ENCODE assay signal across 12 cellular contexts in the genomic region with DNA sequence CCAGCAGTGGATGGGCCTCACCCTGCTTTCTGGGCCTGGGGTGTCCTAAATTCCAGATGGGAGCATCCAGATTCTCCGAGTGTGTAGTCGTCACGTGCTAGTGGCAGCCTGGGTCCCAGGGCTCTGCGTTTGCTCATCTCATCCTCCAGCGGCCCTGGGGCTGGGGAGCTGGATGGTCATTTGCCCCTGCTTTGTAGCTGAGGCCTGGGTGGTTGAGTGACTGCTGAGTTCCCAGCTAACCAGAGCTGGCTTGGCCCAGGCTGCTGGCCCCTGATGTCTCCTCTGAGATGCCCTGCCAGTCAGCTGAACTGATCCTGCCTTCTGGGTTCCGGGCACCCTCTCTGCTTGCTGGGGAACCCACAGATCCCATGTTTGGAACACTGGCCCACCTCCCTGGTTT. TPM values are rescaled to one million over a fixed set of nuclear protein-coding genes. Genes with fewer than 3 reads are reported as not detected.
A peak's percentile ranks its signal among the peaks of the same experiment; 100 is the strongest.
DNase-seq lines count a peak whose midpoint lies in the region; ATAC-seq and TF ChIP-seq lines count a peak whose summit lies in the region.
"Had no signal": no experiment of that assay in that cellular context is flagged by ENCODE, and none has a peak within 500 bp of the region (broad histone marks: within the 10 kb centered on the region; RNA-seq: fewer than 3 reads in every experiment).

No MANE protein-coding gene starts in this region.

- H3K4me3 ChIP-seq in ACC112 (ENCODE audit: low read depth, low read length) (peak overlapping the region; percentile 31), esophagus squamous epithelium (peak overlapping the region in 1 of 4 donors; percentile 19), smooth muscle cell (no peak overlapping the region), Caco-2 (ENCODE audit: low read depth, low read length) (no peak overlapping the region)
- H3K4me3 ChIP-seq: prostate gland had no signal

- intact Hi-C loops in esophagus squamous epithelium (cut with DNase I) (no loop called here), Caco-2 (cut with micrococcal nuclease; ENCODE audit: unreplicated experiment) (no loop called here)

- TF ChIP-seq CTCF in esophagus squamous epithelium (IDR thresholded peaks at IDR 0.05): no peak
- no peak for TF ChIP-seq CTCF in smooth muscle cell (IDR thresholded peaks at IDR 0.05; ENCODE audit: borderline replicate concordance, insufficient read depth, poor library complexity, severe bottlenecking)
- TF ChIP-seq CTCF in WTC11 (IDR thresholded peaks at IDR 0.05): no peak
- no peak for TF ChIP-seq CTCF in Caco-2 (IDR thresholded peaks at IDR 0.05; ENCODE audit: insufficient read depth in 1 of 2, low read depth in 1 of 2, low read length in 1 of 2, severe bottlenecking in 1 of 2, unreplicated experiment in 1 of 2)

- H3K27ac Mint-ChIP-seq in WTC11 (no peak overlapping the region; the same call in 1 of the 2 replicates), Caco-2 (ENCODE audit: unreplicated experiment) (no peak overlapping the region)

- BruUV-seq in Caco-2 (replicated peaks; lab: Mats Ljungman, UMichigan): no TSS peak

- H3K4me3 Mint-ChIP-seq in WTC11 (no peak overlapping the region), Caco-2 (ENCODE audit: unreplicated experiment) (no peak overlapping the region)
- H3K4me3 Mint-ChIP-seq: naive thymus-derived CD4-positive, alpha-beta T cell had no signal

- no peaks in the 10 kb centered on the region for H3K79me2 ChIP-seq in ACC112 (ENCODE audit: control insufficient read depth, insufficient read depth, low read length, unreplicated experiment)
- peaks cover 14% of the 10 kb centered on the region for H3K79me2 ChIP-seq in smooth muscle cell (ENCODE audit: low read depth)

- peak overlapping the region; percentile 59 for H2AFZ ChIP-seq in ACC112 (ENCODE audit: low read length, unreplicated experiment)
- H2AFZ ChIP-seq in smooth muscle cell (ENCODE audit: low read depth): no peak overlapping the region

- H3K4me1 Mint-ChIP-seq in WTC11 (peaks cover 13% of the 10 kb centered on the region), Caco-2 (ENCODE audit: low read depth, unreplicated experiment) (peaks cover 10% of the 10 kb centered on the region)

- H3K27ac ChIP-seq in ACC112 (ENCODE audit: low read depth, low read length) (peak overlapping the region; percentile 86), esophagus squamous epithelium (peak overlapping the region; percentile 60 to 93 (median 81)), smooth muscle cell (ENCODE audit: low read depth) (peak overlapping the region; percentile 98)

- no peak for TF ChIP-seq POLR2A in esophagus squamous epithelium (IDR thresholded peaks at IDR 0.05)

- no peaks in the 10 kb centered on the region for H4K20me1 ChIP-seq in smooth muscle cell (ENCODE audit: low read depth)

- H3K36me3 ChIP-seq in ACC112 (ENCODE audit: insufficient read depth, low read length): no peaks in the 10 kb centered on the region
- peaks cover 0 to 19% (median 0%) of the 10 kb centered on the region in 3 donors for H3K36me3 ChIP-seq in esophagus squamous epithelium
- no peaks in the 10 kb centered on the region for H3K36me3 ChIP-seq in smooth muscle cell (ENCODE audit: low read depth)
- no peaks in the 10 kb centered on the region for H3K36me3 ChIP-seq in Caco-2 (ENCODE audit: control insufficient read depth, insufficient read depth, low read length)
- H3K36me3 ChIP-seq: prostate gland had no signal

- ATAC-seq in SK-N-SH treated with all-trans-retinoic acid at 6 μM for 48 hours (peak; percentile 6; the same call in 1 of the 3 replicates), WTC11 (no peak)
- ATAC-seq: HepG2; naive thymus-derived CD4-positive, alpha-beta T cell had no signal

- 60% methylated on average over 2 of the region's 6 CpGs; no CpG with 5 or more reads in 1 of the 2 donors for WGBS in esophagus squamous epithelium, 2 donors
- WGBS in smooth muscle cell (ENCODE audit: low lambda C conversion rate): 52% methylated on average over 6 of the region's 6 CpGs

- no peaks in the 10 kb centered on the region for H3K27me3 ChIP-seq in ACC112 (ENCODE audit: insufficient read depth, low read length)
- no peaks in the 10 kb centered on the region for H3K27me3 ChIP-seq in esophagus squamous epithelium
- no peaks in the 10 kb centered on the region for H3K27me3 ChIP-seq in smooth muscle cell (ENCODE audit: low read depth)
- H3K27me3 ChIP-seq in Caco-2 (replicated peaks; ENCODE audit: control insufficient read depth, insufficient read depth, low read length): no peaks in the 10 kb centered on the region

- peaks cover 23% of the 10 kb centered on the region for H3F3A ChIP-seq in smooth muscle cell (ENCODE audit: low read depth)

- peaks cover 41% of the 10 kb centered on the region for H3K4me1 ChIP-seq in ACC112 (ENCODE audit: control insufficient read depth, insufficient read depth, low read length, unreplicated experiment)
- H3K4me1 ChIP-seq in esophagus squamous epithelium: peaks cover 6 to 77% (median 31%) of the 10 kb centered on the region in 3 donors
- peaks cover 35% of the 10 kb centered on the region for H3K4me1 ChIP-seq in smooth muscle cell (ENCODE audit: low read depth)
- peaks cover 10% of the 10 kb centered on the region for H3K4me1 ChIP-seq in Caco-2
- H3K4me1 ChIP-seq: prostate gland had no signal

- CTCF ChIA-PET in WTC11 (lab: Charles Lee): interaction anchor here (0.8 to 0.9 kb wide), 2 partner anchors 67 to 111 kb away, joined by 3 read pairs; no protein-coding TSS in a partner anchor
- CTCF ChIA-PET in Caco-2 (lab: Charles Lee): no interaction called here

- peak overlapping the region; percentile 71 for H3K4me2 ChIP-seq in smooth muscle cell

- H3K36me3 Mint-ChIP-seq in WTC11 (no peaks in the 10 kb centered on the region), Caco-2 (ENCODE audit: insufficient read depth, unreplicated experiment) (peaks cover 6% of the 10 kb centered on the region)

- H3K27me3 Mint-ChIP-seq in WTC11 (ENCODE audit: low read depth): no peaks in the 10 kb centered on the region
- H3K27me3 Mint-ChIP-seq in Caco-2 (ENCODE audit: insufficient read depth, unreplicated experiment): no peaks in the 10 kb centered on the region
- H3K27me3 Mint-ChIP-seq: naive thymus-derived CD4-positive, alpha-beta T cell had no signal

- H3K9ac ChIP-seq in smooth muscle cell (ENCODE audit: low read depth): peak overlapping the region; percentile 79

- no peak for DNase-seq in esophagus squamous epithelium (lab: John Stamatoyannopoulos, UW)
- DNase-seq in smooth muscle cell (lab: John Stamatoyannopoulos, UW; ENCODE audit: unreplicated experiment): no peak
- DNase-seq in HT-29 (ENCODE audit: low spot score): no peak
- no peak for DNase-seq in HPDE6-E6E7 (ENCODE audit: extremely low spot score)
- DNase-seq in WTC11 (ENCODE audit: low spot score): no peak
- no peak for DNase-seq in Caco-2
- DNase-seq: effector CD8-positive, alpha-beta T cell; naive thymus-derived CD4-positive, alpha-beta T cell had no signal

- H3K9me3 Mint-ChIP-seq in WTC11 (peaks cover 3% of the 10 kb centered on the region; the same call in 1 of the 2 replicates), Caco-2 (ENCODE audit: unreplicated experiment) (no peaks in the 10 kb centered on the region)
- H3K9me3 Mint-ChIP-seq: naive thymus-derived CD4-positive, alpha-beta T cell had no signal

- POLR2A ChIA-PET in WTC11 (lab: Charles Lee) (no interaction called here), Caco-2 (lab: Charles Lee) (no interaction called here)

- no peaks in the 10 kb centered on the region for H3K9me3 ChIP-seq in esophagus squamous epithelium
- H3K9me3 ChIP-seq in smooth muscle cell (replicated peaks; ENCODE audit: low read depth): no peaks in the 10 kb centered on the region
- H3K9me3 ChIP-seq in Caco-2: no peaks in the 10 kb centered on the region
- H3K9me3 ChIP-seq: prostate gland had no signal

TF ChIP-seq in SK-N-SH treated with all-trans-retinoic acid at 6 μM for 48 hours, 23 proteins besides CTCF, POLR2A, EP300 and RAD21 (continues in another document):
- TF ChIP-seq ARNTL (CRISPR knock-in tag; IDR thresholded peaks at IDR 0.05; ENCODE audit: borderline replicate concordance, low read depth) (no peak), PPARA (CRISPR knock-in tag; IDR thresholded peaks at IDR 0.05; ENCODE audit: borderline replicate concordance) (no peak), BACH2 (CRISPR knock-in tag; IDR thresholded peaks at IDR 0.05; ENCODE audit: borderline replicate concordance) (no peak), ZFP3 (CRISPR knock-in tag; IDR thresholded peaks at IDR 0.05) (no peak), TOX (CRISPR knock-in tag; IDR thresholded peaks at IDR 0.05; ENCODE audit: borderline replicate concordance) (no peak), SNAI2 (CRISPR knock-in tag; IDR thresholded peaks at IDR 0.05) (no peak)

TF ChIP-seq in WTC11, 78 proteins besides CTCF, POLR2A, EP300 and RAD21:
- TF ChIP-seq TEAD1 (CRISPR knock-in tag; IDR thresholded peaks at IDR 0.05) (no peak), HMGA2 (CRISPR knock-in tag; IDR thresholded peaks at IDR 0.05) (no peak)

RNA-seq across cellular contexts. Expression of a gene that starts 22.5 kb away (rescaled TPM):
- total RNA-seq in esophagus squamous epithelium: 1 to 10 TPM; 1.8 to 3.6 (median 2.1) TPM
- total RNA-seq in smooth muscle cell: 1.0 and 1.6 TPM in 2 replicates
- polyA plus RNA-seq in smooth muscle cell: 3.1 and 3.5 TPM in 2 replicates
- 4.1 and 4.7 TPM in 2 replicates for total RNA-seq in HT-29 (2014; rRNA removed; shearing (Covaris generic))
- total RNA-seq in WTC11 (2021): 12.3 to 17.0 TPM (median 16.3 TPM) in 3 replicates
- total RNA-seq in Caco-2 (2022): 12.0 and 13.8 TPM in 2 replicates

RNA-seq across cellular contexts. Expression of a gene that starts 24.1 kb away (rescaled TPM):
- total RNA-seq in esophagus squamous epithelium (1 to 10 TPM; 1.6 to 6.6 (median 3.4) TPM), smooth muscle cell (3.9 and 5.6 TPM in 2 replicates), WTC11 (2021) (13.1 to 14.2 TPM (median 14.2 TPM) in 3 replicates), Caco-2 (2022) (7.9 and 9.8 TPM in 2 replicates)
- 7.6 and 8.7 TPM in 2 replicates for polyA plus RNA-seq in smooth muscle cell
- 4.5 and 5.9 TPM in 2 replicates for total RNA-seq in HT-29 (2014; rRNA removed; shearing (Covaris generic))

RNA-seq across cellular contexts. Expression of a gene that starts 48.3 kb away (rescaled TPM):
- total RNA-seq in esophagus squamous epithelium: 1 to 10 TPM in 1 of 4 donors, under 1 TPM in 1, not detected in 2; 0.18 to 2.7 TPM
- 4.4 and 5.0 TPM in 2 replicates for total RNA-seq in smooth muscle cell
- 31.7 and 42.0 TPM in 2 replicates for polyA plus RNA-seq in smooth muscle cell
- total RNA-seq in HT-29 (2014; rRNA removed; shearing (Covaris generic)): 0.10 TPM in 1 of 2 replicates, not detected in the other
- total RNA-seq in WTC11 (2021): 14.8 to 30.0 TPM (median 27.3 TPM) in 3 replicates
- total RNA-seq in Caco-2 (2022): 0.25 TPM in 1 of 2 replicates, not detected in the other

RNA-seq across cellular contexts. Expression of a gene that starts 54.3 kb away (rescaled TPM):
- total RNA-seq in esophagus squamous epithelium: 10 to 100 TPM; 13.2 to 82.6 (median 19.3) TPM
- total RNA-seq in smooth muscle cell: 196 and 221 TPM in 2 replicates
- 715 and 1,048 TPM in 2 replicates for polyA plus RNA-seq in smooth muscle cell
- total RNA-seq in HT-29 (2014; rRNA removed; shearing (Covaris generic)): 0.16 TPM in 1 of 2 replicates, not detected in the other
- total RNA-seq in WTC11 (2021): 36.4 to 55.8 TPM (median 51.4 TPM) in 3 replicates
- total RNA-seq in Caco-2 (2022): 0.61 and 2.6 TPM in 2 replicates
- total RNA-seq: naive thymus-derived CD4-positive, alpha-beta T cell had no signal
